Comparison of ENCODE assay signal across 11 cellular contexts in the genomic region with DNA sequence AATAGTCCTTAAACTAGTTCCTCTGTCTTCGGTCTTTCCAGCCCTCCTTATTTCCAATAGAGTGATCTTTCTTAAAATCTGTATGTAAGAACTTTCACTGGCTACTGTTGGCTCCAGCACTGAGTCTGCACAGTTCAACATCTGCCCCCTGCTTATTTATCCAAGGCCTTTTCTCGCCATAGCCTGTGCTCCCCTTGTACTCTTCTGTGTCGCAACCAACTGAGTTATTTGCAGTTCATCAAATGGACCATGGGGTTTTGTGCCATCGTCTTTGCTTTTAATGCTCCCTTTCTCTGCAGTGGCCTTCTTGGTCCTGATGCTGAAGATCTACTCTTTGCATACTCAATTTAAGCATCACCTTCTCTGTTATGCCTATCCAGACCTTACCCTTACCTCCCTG.
"Had no signal": no experiment of that assay in that cellular context is flagged by ENCODE, and none has a peak within 500 bp of the region (broad histone marks: within the 10 kb centered on the region; RNA-seq: fewer than 3 reads in every experiment).

No MANE protein-coding gene starts in this region.

- H2AFZ ChIP-seq: GM23248, GM23338 had no signal

- ATAC-seq: GM23338, HCT116 had no signal

- H3K9me3 ChIP-seq: HAP-1 had no signal

- FAIRE-seq: H1, H54 had no signal

- H3K27ac ChIP-seq: GM23248 had no signal

- H3K9ac ChIP-seq: GM23248 had no signal

- H3K4me1 ChIP-seq: HAP-1 had no signal

- DNase-seq: GM23248, GOT3, H7, H9, HCEC 1CT, HFFc6 had no signal

- H3K36me3 ChIP-seq: HAP-1 had no signal

- H3K4me2 ChIP-seq: GM23338 had no signal

- H3K4me3 ChIP-seq: GM23248, GM23338, HAP-1 had no signal
